12 cellular contexts compared by ENCODE assay signal in the genomic region with DNA sequence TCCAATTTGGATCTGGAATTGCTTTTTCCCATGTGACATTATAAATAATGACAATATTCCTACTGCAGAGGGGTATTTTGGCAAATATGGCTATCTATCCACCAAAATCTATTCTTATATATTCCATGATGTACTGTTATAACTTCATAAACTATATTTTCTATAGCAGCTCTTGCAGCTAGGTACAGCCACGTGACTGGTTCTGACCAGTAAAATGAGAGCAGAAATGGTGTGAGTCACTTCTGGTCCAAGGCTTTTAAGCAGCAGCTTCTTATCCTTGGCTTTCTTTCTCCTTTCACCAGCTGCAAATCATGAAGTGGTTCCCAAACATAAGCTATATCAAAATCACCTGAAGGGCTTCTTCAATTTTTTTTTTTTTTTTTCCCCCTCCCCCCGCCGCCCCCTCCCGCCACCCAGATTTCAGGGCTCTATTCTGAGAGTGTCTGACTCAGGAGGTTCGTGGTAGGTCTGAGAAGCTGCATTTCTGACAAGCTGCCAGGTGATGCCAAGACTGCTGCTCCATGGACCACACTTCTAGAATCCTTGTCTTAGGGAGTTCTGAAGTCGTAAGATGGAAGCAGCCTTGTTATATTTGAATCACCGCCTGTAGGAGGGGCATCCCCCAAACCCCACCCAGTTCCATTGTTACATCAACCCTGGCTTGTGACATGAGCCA.
"Had no signal": no experiment of that assay in that cellular context is flagged by ENCODE, and none has a peak within 500 bp of the region (broad histone marks: within the 10 kb centered on the region; RNA-seq: fewer than 3 reads in every experiment).

No MANE protein-coding gene starts in this region.

- H3K36me3 ChIP-seq: ovary, stomach, thoracic aorta had no signal

- H3K9me3 ChIP-seq: ovary, stomach, thoracic aorta had no signal

- H3K27ac Mint-ChIP-seq: activated naive CD8-positive, alpha-beta T cell treated with anti-CD3 and anti-CD28 coated beads for 36 hours had no signal

- H3K27ac ChIP-seq: ovary, stomach, thoracic aorta, VCaP had no signal

- H3K36me3 Mint-ChIP-seq: activated naive CD8-positive, alpha-beta T cell treated with anti-CD3 and anti-CD28 coated beads for 36 hours had no signal

- DNase-seq: activated CD4-positive, alpha-beta T cell treated with anti-CD3 and anti-CD28 coated beads for 4 hours; activated effector memory CD4-positive, alpha-beta T cell treated with anti-CD3 and anti-CD28 coated beads, Interleukin-2, amount 50 U/mL, for 16 hours; activated naive CD8-positive, alpha-beta T cell treated with anti-CD3 and anti-CD28 coated beads for 36 hours; activated T-cell treated with anti-CD3 and anti-CD28 coated beads, Interleukin-2, amount 50 U/mL, for 1 hour; anterior cingulate cortex; ovary; stimulated activated CD4-positive, alpha-beta T cell treated with anti-CD3 and anti-CD28 coated beads, Interleukin-2, amount 100 ng/mL, for 48 hours; stomach; T-helper 9 cell had no signal

- H3K27me3 Mint-ChIP-seq: activated naive CD8-positive, alpha-beta T cell treated with anti-CD3 and anti-CD28 coated beads for 36 hours had no signal

- H3K4me3 Mint-ChIP-seq: activated naive CD8-positive, alpha-beta T cell treated with anti-CD3 and anti-CD28 coated beads for 36 hours; neural crest cell had no signal

- H3K27me3 ChIP-seq: ovary, stomach had no signal

- H3K4me1 Mint-ChIP-seq: neural crest cell had no signal

- H3K9me3 Mint-ChIP-seq: activated naive CD8-positive, alpha-beta T cell treated with anti-CD3 and anti-CD28 coated beads for 36 hours; neural crest cell had no signal

- H3K4me3 ChIP-seq: ovary, stomach, thoracic aorta had no signal
